12 cellular contexts compared by ENCODE assay signal in genomic region chr2:55155764-55156221, GRCh38.
DNase-seq lines count a peak whose midpoint lies in the region; ATAC-seq, FAIRE-seq and TF ChIP-seq lines count a peak whose summit lies in the region.
"Had no signal": no experiment of that assay in that cellular context is flagged by ENCODE, and none has a peak within 500 bp of the region (broad histone marks: within the 10 kb centered on the region; RNA-seq: fewer than 3 reads in every experiment).

No MANE protein-coding gene starts in this region.

- H3K27me3 Mint-ChIP-seq in HFFc6 (ENCODE audit: insufficient read depth), result peaks cover 3% of the 10 kb centered on the region
- H3K27me3 Mint-ChIP-seq: T-cell had no signal

- H3K27ac ChIP-seq in suprapubic skin (peak overlapping the region; percentile 93), ovary (no peak overlapping the region)

- peak overlapping the region; percentile 89 for H3K27ac Mint-ChIP-seq in HFFc6
- H3K27ac Mint-ChIP-seq: T-cell had no signal

- ATAC-seq in GM19455 (IDR thresholded peaks at IDR 0.05; ENCODE audit: unreplicated experiment), result no peak
- ATAC-seq: T-cell had no signal

- intact Hi-C loops in ovary (cut with DNase I), result loop anchor here in 1 of 4 donors (5.0 kb wide), 1 partner anchor 43 kb away; no protein-coding TSS in a partner anchor

- H3K4me1 Mint-ChIP-seq in HFFc6 (ENCODE audit: low read depth), result peaks cover 76% of the 10 kb centered on the region

- in situ Hi-C loops in astrocyte of the cerebellum (cut with HindIII; ENCODE audit: low sequenced_read_pairs), result no loop called here

- TF ChIP-seq CTCF in HFFc6 (IDR thresholded peaks at IDR 0.05) (no peak), astrocyte of the cerebellum (IDR thresholded peaks at IDR 0.05; ENCODE audit: low read depth, low read length, missing control alignments) (no peak), suprapubic skin (IDR thresholded peaks at IDR 0.05) (no peak), ovary (IDR thresholded peaks at IDR 0.05) (no peak)

- TF ChIP-seq EP300 in suprapubic skin (IDR thresholded peaks at IDR 0.05) (no peak), ovary (IDR thresholded peaks at IDR 0.05) (no peak)

- 19% methylated on average over 1 of the region's 1 CpG for WGBS in suprapubic skin
- 8 to 14% (median 9%) methylated on average over 1 of the region's 1 CpG for WGBS in ovary, 3 donors

- H3K9me3 ChIP-seq in suprapubic skin (no peaks in the 10 kb centered on the region), ovary (no peaks in the 10 kb centered on the region)
- H3K9me3 ChIP-seq: adrenal gland, MG63 had no signal

- peaks cover 85% of the 10 kb centered on the region for H3K4me1 ChIP-seq in suprapubic skin
- H3K4me1 ChIP-seq in ovary (ENCODE audit: insufficient read depth), result peaks cover 18% of the 10 kb centered on the region

- DNase-seq in HFFc6, result peak; percentile 93
- DNase-seq in astrocyte of the cerebellum (ENCODE audit: low read depth), result peak; percentile 86
- peak; percentile 24 for DNase-seq in kidney glomerular epithelial cell (lab: John Stamatoyannopoulos, UW)
- peak in 1 of 2 donors; percentile 12 for DNase-seq in suprapubic skin (ENCODE audit: low spot score in 2 of 2)
- no peak for DNase-seq in ovary
- DNase-seq in GM19239 (ENCODE audit: insufficient read length, low spot score), result no peak
- no peak for DNase-seq in activated CD4-positive, alpha-beta T cell treated with anti-CD3 and anti-CD28 coated beads for 1 hour
- DNase-seq: adrenal gland, DND-41, MG63, T-cell had no signal

- H3K4me3 ChIP-seq in astrocyte of the cerebellum (ENCODE audit: low read depth, low read length) (no peak overlapping the region), suprapubic skin (no peak overlapping the region), ovary (no peak overlapping the region)
- H3K4me3 ChIP-seq: adrenal gland, MG63 had no signal

- H3K36me3 ChIP-seq in suprapubic skin (no peaks in the 10 kb centered on the region), ovary (no peaks in the 10 kb centered on the region)
- H3K36me3 ChIP-seq: adrenal gland, MG63 had no signal

- no peak for FAIRE-seq in GM19239 (lab: Jason Lieb, UNC)

- no peaks in the 10 kb centered on the region for H3K36me3 Mint-ChIP-seq in HFFc6 (ENCODE audit: low read depth)
- H3K36me3 Mint-ChIP-seq: T-cell had no signal

- no peak for TF ChIP-seq POLR2A in suprapubic skin (IDR thresholded peaks at IDR 0.05)
- TF ChIP-seq POLR2A in ovary (IDR thresholded peaks at IDR 0.05), result no peak

- H3K27me3 ChIP-seq in suprapubic skin (no peaks in the 10 kb centered on the region), ovary (no peaks in the 10 kb centered on the region)
- H3K27me3 ChIP-seq: adrenal gland, MG63 had no signal

- H3K4me3 Mint-ChIP-seq in HFFc6, result peak overlapping the region; percentile 77
- H3K4me3 Mint-ChIP-seq: T-cell had no signal

- H3K9me3 Mint-ChIP-seq in HFFc6, result no peaks in the 10 kb centered on the region
- H3K9me3 Mint-ChIP-seq: T-cell had no signal

Comparison
In these comparisons a context has a peak if more than half of its experiments do, and no peak if none do; other contexts are left out.
1. DNase-seq: peak in HFFc6 (single experiment), astrocyte of the cerebellum (single experiment) and kidney glomerular epithelial cell (single experiment); none in ovary (0 of 5), GM19239 (single experiment) and activated CD4-positive, alpha-beta T cell treated with anti-CD3 and anti-CD28 coated beads for 1 hour (single experiment).